22 cellular contexts compared by ENCODE assay signal in the genomic region with DNA sequence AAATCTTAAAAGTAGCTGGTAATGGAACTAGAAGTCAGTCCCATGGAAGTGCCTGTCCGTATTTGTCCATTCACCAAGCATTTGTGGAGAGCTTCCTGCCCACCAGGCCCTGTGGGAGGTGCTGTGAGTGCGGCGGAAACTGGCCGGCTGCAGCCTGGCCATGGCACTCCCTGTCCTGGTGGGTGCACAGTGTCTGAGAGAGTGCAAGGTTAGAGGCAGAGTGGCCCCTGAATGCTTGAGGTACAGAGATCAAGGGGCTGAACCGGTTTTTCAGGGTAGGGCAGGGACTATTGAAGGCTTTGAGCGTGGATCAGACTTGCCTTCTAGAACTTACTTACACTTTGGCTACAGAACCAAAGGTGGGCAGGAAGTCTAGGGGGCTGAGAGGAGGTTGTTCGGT.
DNase-seq lines count a peak whose midpoint lies in the region; ATAC-seq, FAIRE-seq and TF ChIP-seq lines count a peak whose summit lies in the region.
"Had no signal": no experiment of that assay in that cellular context is flagged by ENCODE, and none has a peak within 500 bp of the region (broad histone marks: within the 10 kb centered on the region; RNA-seq: fewer than 3 reads in every experiment).

No MANE protein-coding gene starts in this region.

- no peaks in the 10 kb centered on the region for H3K36me3 Mint-ChIP-seq in activated T-helper 2 cell treated with anti-CD3 and anti-CD28 coated beads, Interferon-gamma antibody, Interleukin-2, Interleukin-4, amounts not matched to agents 10 μg/mL and 5 μg/mL and 100 μg/mL, durations not matched to agents 14 hours and 24 hours and 36 hours (ENCODE audit: low read depth)

- H3K4me1 ChIP-seq in right cardiac atrium (ENCODE audit: control insufficient read depth, insufficient read depth, low read length) (peaks cover 8% of the 10 kb centered on the region), pancreas (peaks cover 22 to 56% (median 41%) of the 10 kb centered on the region in 3 donors), upper lobe of right lung (peaks cover 21% of the 10 kb centered on the region)

- H3K9me3 ChIP-seq in right cardiac atrium (ENCODE audit: control insufficient read depth, low read length) (no peaks in the 10 kb centered on the region), pancreas (no peaks in the 10 kb centered on the region), upper lobe of right lung (no peaks in the 10 kb centered on the region)

- FAIRE-seq in pancreas (lab: Jason Lieb, UNC), result no peak

- DNase-seq in NCI-H510A (lab: John Stamatoyannopoulos, UW), result peak; percentile 10
- DNase-seq in NCI-H510A treated with DMSO at 0.1 percent for 48 hours (lab: John Stamatoyannopoulos, UW), result no peak
- DNase-seq in right cardiac atrium, result no peak
- DNase-seq in pancreas, result no peak
- peak; percentile 75 for DNase-seq in upper lobe of right lung
- no peak for DNase-seq in activated T-helper 2 cell treated with anti-CD3 and anti-CD28 coated beads, Interferon-gamma antibody, Interleukin-2, Interleukin-4, amounts not matched to agents 10 μg/mL and 5 μg/mL and 100 μg/mL, durations not matched to agents 14 hours and 24 hours and 36 hours (ENCODE audit: low spot score)
- DNase-seq in midbrain (lab: John Stamatoyannopoulos, UW), result no peak
- DNase-seq: activated CD4-positive, alpha-beta T cell treated with anti-CD3 and anti-CD28 coated beads for 36 hours; activated naive CD4-positive, alpha-beta T cell treated with anti-CD3 and anti-CD28 coated beads, Interleukin-2, amount 10 ng/mL, durations not matched to agents 7 days and 5 days; activated T-cell treated with anti-CD3 and anti-CD28 coated beads, Interleukin-2, amount 50 U/mL, for 48 hours; anterior cingulate cortex; MV-4-11; naive thymus-derived CD4-positive, alpha-beta T cell; NCI-H1694; NCI-H82; SIG-M5; stimulated activated CD8-positive, alpha-beta memory T cell treated with anti-CD3 and anti-CD28 coated beads, Interleukin-4, amount 100 ng/mL, for 48 hours; T-helper 1 cell had no signal

- H3K4me3 Mint-ChIP-seq in activated T-helper 2 cell treated with anti-CD3 and anti-CD28 coated beads, Interferon-gamma antibody, Interleukin-2, Interleukin-4, amounts not matched to agents 10 μg/mL and 5 μg/mL and 100 μg/mL, durations not matched to agents 14 hours and 24 hours and 36 hours (ENCODE audit: low read depth), result no peak overlapping the region
- H3K4me3 Mint-ChIP-seq: activated CD4-positive, alpha-beta T cell treated with anti-CD3 and anti-CD28 coated beads for 36 hours; activated naive CD4-positive, alpha-beta T cell treated with anti-CD3 and anti-CD28 coated beads, Interleukin-2, amount 10 ng/mL, durations not matched to agents 7 days and 5 days; central memory CD8-positive, alpha-beta T cell; naive thymus-derived CD4-positive, alpha-beta T cell had no signal

- no peaks in the 10 kb centered on the region for H3K27me3 ChIP-seq in right cardiac atrium (ENCODE audit: control insufficient read depth, insufficient read depth)
- no peaks in the 10 kb centered on the region for H3K27me3 ChIP-seq in pancreas
- no peaks in the 10 kb centered on the region for H3K27me3 ChIP-seq in upper lobe of right lung

- peaks cover 4% of the 10 kb centered on the region for H3K4me1 Mint-ChIP-seq in activated T-helper 2 cell treated with anti-CD3 and anti-CD28 coated beads, Interferon-gamma antibody, Interleukin-2, Interleukin-4, amounts not matched to agents 10 μg/mL and 5 μg/mL and 100 μg/mL, durations not matched to agents 14 hours and 24 hours and 36 hours (ENCODE audit: low read depth)

- no peaks in the 10 kb centered on the region for H3K27me3 Mint-ChIP-seq in activated T-helper 2 cell treated with anti-CD3 and anti-CD28 coated beads, Interferon-gamma antibody, Interleukin-2, Interleukin-4, amounts not matched to agents 10 μg/mL and 5 μg/mL and 100 μg/mL, durations not matched to agents 14 hours and 24 hours and 36 hours (ENCODE audit: low read depth)
- H3K27me3 Mint-ChIP-seq: activated CD4-positive, alpha-beta T cell treated with anti-CD3 and anti-CD28 coated beads for 36 hours; activated naive CD4-positive, alpha-beta T cell treated with anti-CD3 and anti-CD28 coated beads, Interleukin-2, amount 10 ng/mL, durations not matched to agents 7 days and 5 days; central memory CD8-positive, alpha-beta T cell; naive thymus-derived CD4-positive, alpha-beta T cell had no signal

- H3K4me3 ChIP-seq in right cardiac atrium (ENCODE audit: low read length) (no peak overlapping the region), pancreas (no peak overlapping the region), upper lobe of right lung (no peak overlapping the region)

- H3K27ac ChIP-seq in right cardiac atrium (ENCODE audit: low read length), result peak overlapping the region; percentile 87
- H3K27ac ChIP-seq in pancreas, result peak overlapping the region in 1 of 4 donors; percentile 9
- H3K27ac ChIP-seq in upper lobe of right lung, result no peak overlapping the region
- H3K27ac ChIP-seq: 22Rv1, KMS-11 had no signal

- intact Hi-C loops in right cardiac atrium (cut with DNase I), result no loop called here
- intact Hi-C loops in pancreas (cut with DNase I), result no loop called here
- intact Hi-C loops in upper lobe of right lung (cut with DNase I), result no loop called here
- intact Hi-C loops in activated T-helper 2 cell treated with anti-CD3 and anti-CD28 coated beads, Interferon-gamma antibody, Interleukin-2, Interleukin-4, amounts not matched to agents 10 μg/mL and 5 μg/mL and 100 μg/mL, durations not matched to agents 14 hours and 24 hours and 36 hours (cut with micrococcal nuclease), result no loop called here

- no peak for ATAC-seq in right cardiac atrium
- peak in 3 of 4 donors; percentile 4 to 22 (median 18) for ATAC-seq in pancreas
- peak; percentile 85 for ATAC-seq in upper lobe of right lung
- ATAC-seq in HG02588 (IDR thresholded peaks at IDR 0.05; ENCODE audit: unreplicated experiment), result no peak
- ATAC-seq: activated CD4-positive, alpha-beta T cell treated with anti-CD3 and anti-CD28 coated beads for 36 hours; naive thymus-derived CD4-positive, alpha-beta T cell had no signal

- TF ChIP-seq CTCF in pancreas (IDR thresholded peaks at IDR 0.05), result no peak
- no peak for TF ChIP-seq CTCF in upper lobe of right lung (IDR thresholded peaks at IDR 0.05)

- no peaks in the 10 kb centered on the region for H3K9me3 Mint-ChIP-seq in activated T-helper 2 cell treated with anti-CD3 and anti-CD28 coated beads, Interferon-gamma antibody, Interleukin-2, Interleukin-4, amounts not matched to agents 10 μg/mL and 5 μg/mL and 100 μg/mL, durations not matched to agents 14 hours and 24 hours and 36 hours
- H3K9me3 Mint-ChIP-seq: activated naive CD4-positive, alpha-beta T cell treated with anti-CD3 and anti-CD28 coated beads, Interleukin-2, amount 10 ng/mL, durations not matched to agents 7 days and 5 days; central memory CD8-positive, alpha-beta T cell; naive thymus-derived CD4-positive, alpha-beta T cell had no signal

- H3K27ac Mint-ChIP-seq in activated T-helper 2 cell treated with anti-CD3 and anti-CD28 coated beads, Interferon-gamma antibody, Interleukin-2, Interleukin-4, amounts not matched to agents 10 μg/mL and 5 μg/mL and 100 μg/mL, durations not matched to agents 14 hours and 24 hours and 36 hours, result no peak overlapping the region
- H3K27ac Mint-ChIP-seq: activated CD4-positive, alpha-beta T cell treated with anti-CD3 and anti-CD28 coated beads for 36 hours had no signal

- WGBS in right cardiac atrium, result 84% methylated on average over 7 of the region's 7 CpGs
- WGBS in pancreas, 2 donors, result 45 to 54% methylated on average over 7 of the region's 7 CpGs

- H3K36me3 ChIP-seq in pancreas (no peaks in the 10 kb centered on the region), upper lobe of right lung (no peaks in the 10 kb centered on the region)

Comparison
In these comparisons a context has a peak if more than half of its experiments do, and no peak if none do; other contexts are left out.
1. DNase-seq: peak in NCI-H510A (single experiment) and upper lobe of right lung (single experiment); none in NCI-H510A treated with DMSO at 0.1 percent for 48 hours (single experiment), right cardiac atrium (0 of 3), pancreas (0 of 6), activated T-helper 2 cell treated with anti-CD3 and anti-CD28 coated beads, Interferon-gamma antibody, Interleukin-2, Interleukin-4, amounts not matched to agents 10 μg/mL and 5 μg/mL and 100 μg/mL, durations not matched to agents 14 hours and 24 hours and 36 hours (single experiment) and midbrain (single experiment).
2. ATAC-seq: peak in pancreas (3 of 4) and upper lobe of right lung (single experiment); none in right cardiac atrium (0 of 2) and HG02588 (single experiment).